In the genomic region with DNA sequence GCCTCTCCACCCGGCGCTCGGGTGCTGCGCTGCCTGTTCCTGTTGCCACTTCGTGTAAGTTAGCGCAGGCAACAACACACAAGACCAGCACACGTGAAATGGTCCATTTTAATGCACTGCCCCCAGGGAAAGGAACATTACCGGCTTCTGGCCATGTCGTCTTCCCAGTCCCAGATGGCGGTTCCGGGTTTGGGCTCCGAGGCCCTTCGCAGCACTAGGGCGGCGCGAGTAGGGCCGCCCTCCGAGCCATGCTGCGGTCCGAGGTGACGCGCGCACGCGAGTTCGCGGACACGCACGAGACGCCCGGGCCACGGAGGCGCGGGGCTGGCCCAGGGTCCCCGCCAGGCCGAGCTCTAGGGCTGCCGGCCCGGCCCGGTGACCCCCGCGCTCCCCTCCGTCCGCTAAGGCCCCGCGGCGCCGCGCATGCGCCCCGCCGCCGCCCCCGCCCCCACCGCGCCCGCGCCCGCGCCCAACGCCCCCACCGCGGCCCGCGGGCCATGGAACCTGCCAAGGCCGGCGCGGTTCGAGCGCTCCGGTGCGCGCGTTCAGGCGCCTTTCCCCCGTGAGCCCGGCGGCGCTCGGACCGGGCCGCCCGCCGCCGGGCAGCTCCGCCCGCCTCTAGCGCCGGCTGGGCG, we compare ENCODE assay signal across 8 cellular contexts. TPM values are rescaled to one million over a fixed set of nuclear protein-coding genes. Genes with fewer than 3 reads are reported as not detected.
A peak's percentile ranks its signal among the peaks of the same experiment; 100 is the strongest.
DNase-seq lines count a peak whose midpoint lies in the region; ATAC-seq and TF ChIP-seq lines count a peak whose summit lies in the region.

No MANE protein-coding gene starts in this region.

- intact Hi-C loops in activated B cell treated with CpG ODN at 0.5 μM for 24 hours (cut with micrococcal nuclease), result loop anchor here (1.0 to 5.0 kb wide), 7 partner anchors 19 to 1750 kb away; a partner anchor contains a TSS

- H3K4me1 Mint-ChIP-seq in activated B cell treated with CpG ODN at 0.5 μM for 24 hours, result peaks cover 58% of the 10 kb centered on the region

- H3K36me3 ChIP-seq in H7 (replicated peaks; ENCODE audit: control insufficient read depth, insufficient read depth, low read length), result no peaks in the 10 kb centered on the region
- no peaks in the 10 kb centered on the region for H3K36me3 ChIP-seq in kidney epithelial cell (ENCODE audit: control insufficient read depth, insufficient read depth, low read length)

- TF ChIP-seq POLR2A in GM10847 (IDR thresholded peaks at IDR 0.05; ENCODE audit: extremely low read depth, insufficient read length), result peak; percentile 22

- peak overlapping the region; percentile 90 for H3K27ac ChIP-seq in caudate nucleus (ENCODE audit: low read depth, low read length)

- no peaks in the 10 kb centered on the region for H3K9me3 Mint-ChIP-seq in activated B cell treated with CpG ODN at 0.5 μM for 24 hours

- peak; percentile 56 for ATAC-seq in activated B cell treated with CpG ODN at 0.5 μM for 24 hours (ENCODE audit: low read depth)

- peaks cover 11% of the 10 kb centered on the region for H3K36me3 Mint-ChIP-seq in activated B cell treated with CpG ODN at 0.5 μM for 24 hours (ENCODE audit: low read depth)

- TF ChIP-seq CTCF in activated B cell treated with CpG ODN at 0.5 μM for 24 hours (IDR thresholded peaks at IDR 0.05) (no peak), kidney epithelial cell (IDR thresholded peaks at IDR 0.05; ENCODE audit: insufficient read depth, low read length, poor library complexity, severe bottlenecking) (no peak)

- H3K27me3 ChIP-seq in H7 (ENCODE audit: control insufficient read depth, insufficient read depth, low read length) (no peaks in the 10 kb centered on the region), kidney epithelial cell (ENCODE audit: control insufficient read depth, insufficient read depth, low read length) (no peaks in the 10 kb centered on the region)

- DNase-seq in H7, result peak; percentile 96
- DNase-seq in M059J (ENCODE audit: low read depth), result peak; percentile 56
- peak; percentile 75 for DNase-seq in activated B cell treated with CpG ODN at 0.5 μM for 24 hours
- peak in 42 of 61 donors; percentile 8 to 83 (median 54) for DNase-seq in caudate nucleus (lab: John Stamatoyannopoulos, UW)
- DNase-seq in kidney epithelial cell (ENCODE audit: low read depth), result no peak
- DNase-seq in stimulated activated CD4-positive, alpha-beta T cell treated with anti-CD3 and anti-CD28 coated beads, Interleukin-15, amount 100 ng/mL, for 48 hours (ENCODE audit: low read depth in 2 of 2), result peak; percentile 27
- no peak for DNase-seq in NCI-H2029 treated with DMSO at 0.1 percent for 48 hours (lab: John Stamatoyannopoulos, UW)

- POLR2A ChIA-PET in activated B cell treated with CpG ODN at 0.5 μM for 24 hours (lab: Charles Lee), result interaction anchor here (0.5 to 1.3 kb wide), 4 partner anchors 13 to 305 kb away, joined by 3 to 4 read pairs (median 4); no protein-coding TSS in a partner anchor

- H3K27ac Mint-ChIP-seq in activated B cell treated with CpG ODN at 0.5 μM for 24 hours, result peak overlapping the region; percentile 97

- CTCF ChIA-PET in activated B cell treated with CpG ODN at 0.5 μM for 24 hours (lab: Charles Lee), result interaction anchor here (6.4 kb wide), 1 partner anchor 19 kb away, joined by 39 read pairs; no protein-coding TSS in a partner anchor

- peak overlapping the region; percentile 95 for H3K4me3 Mint-ChIP-seq in activated B cell treated with CpG ODN at 0.5 μM for 24 hours

- peak overlapping the region; percentile 96 for H3K4me3 ChIP-seq in H7 (ENCODE audit: insufficient read depth, low read depth, low read length)
- H3K4me3 ChIP-seq in kidney epithelial cell (ENCODE audit: low read depth, low read length), result peak overlapping the region; percentile 83

- no peaks in the 10 kb centered on the region for H3K27me3 Mint-ChIP-seq in activated B cell treated with CpG ODN at 0.5 μM for 24 hours

RNA-seq across cellular contexts. Expression of a gene that starts 0.4 kb away (rescaled TPM):
- 9.1 and 12.0 TPM in 2 replicates for total RNA-seq in H7 (2014; rRNA removed; shearing (Covaris generic))
- total RNA-seq in M059J (2014; rRNA removed; shearing (Covaris generic)), result 3.6 and 6.1 TPM in 2 replicates
- total RNA-seq in activated B cell treated with CpG ODN at 0.5 μM for 24 hours (27.4 and 28.2 TPM in 2 replicates), kidney epithelial cell (7.8 and 12.2 TPM in 2 replicates)

Comparison
In these comparisons a context has a peak if more than half of its experiments do, and no peak if none do; other contexts are left out.
1. DNase-seq: peak in H7 (single experiment), M059J (single experiment), activated B cell treated with CpG ODN at 0.5 μM for 24 hours (single experiment), caudate nucleus (42 of 61) and stimulated activated CD4-positive, alpha-beta T cell treated with anti-CD3 and anti-CD28 coated beads, Interleukin-15, amount 100 ng/mL, for 48 hours (2 of 2); none in kidney epithelial cell (single experiment) and NCI-H2029 treated with DMSO at 0.1 percent for 48 hours (single experiment).